Comparison of ENCODE assay signal across 8 cellular contexts in the genomic region with DNA sequence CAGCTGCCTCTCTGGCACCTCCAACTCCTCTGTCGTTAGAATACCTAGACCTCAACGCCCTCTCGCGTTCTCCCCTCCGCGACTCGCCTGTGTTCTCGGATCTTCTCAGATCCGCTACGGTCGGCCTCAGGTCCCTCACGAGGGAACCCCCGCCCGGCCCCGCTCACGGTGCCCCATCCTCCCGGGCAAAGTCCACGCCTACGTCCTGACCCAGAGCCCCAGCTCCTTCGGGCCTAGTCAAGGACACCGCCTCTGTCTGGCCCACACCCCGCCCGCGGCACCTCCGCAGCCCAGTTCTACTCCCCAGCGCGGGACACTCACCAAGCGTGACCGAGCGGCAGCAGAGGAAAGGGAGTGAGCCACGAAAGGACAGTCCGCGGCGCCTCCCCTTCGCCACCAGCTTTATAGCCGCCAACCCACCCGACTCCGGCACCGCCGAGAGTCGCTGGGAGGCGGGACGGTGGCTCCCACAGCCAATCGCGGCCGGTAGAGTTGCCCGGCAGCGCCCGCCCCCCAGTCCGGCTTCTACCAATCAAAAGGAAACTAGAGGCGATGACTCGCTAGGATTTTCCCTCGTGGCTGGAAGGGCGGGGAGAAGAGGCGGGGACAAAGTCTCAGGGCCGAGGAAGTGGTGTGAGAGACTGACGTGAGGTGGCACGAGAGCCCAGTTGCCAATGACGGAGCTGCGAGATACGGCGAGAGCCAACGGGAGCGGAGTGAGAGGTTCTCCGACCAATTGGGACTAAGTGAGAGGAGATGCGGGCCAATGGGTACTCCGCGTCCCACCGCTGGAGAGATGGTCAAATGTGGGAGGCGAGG. TPM values are rescaled to one million over a fixed set of nuclear protein-coding genes. Genes with fewer than 3 reads are reported as not detected.
DNase-seq lines count a peak whose midpoint lies in the region; ATAC-seq and TF ChIP-seq lines count a peak whose summit lies in the region.

Gene HMGCS1, minus strand, starts transcription at position 378 of the 819 bp plus-strand sequence. CDS start 14,447 bp downstream, outside the sequence.

- H3K4me1 Mint-ChIP-seq in dendritic cell treated with granulocyte-macrophage colony-stimulating factor and Interleukin-4, amounts not matched to agents 40 ng/mL and 50 ng/mL, for 4 days (ENCODE audit: low read depth) = peaks cover 40% of the 10 kb centered on the region

- H3K27ac ChIP-seq in C4-2B = peak within 1 kb of the TSS; percentile 87

- H3K9me3 Mint-ChIP-seq in dendritic cell treated with granulocyte-macrophage colony-stimulating factor and Interleukin-4, amounts not matched to agents 40 ng/mL and 50 ng/mL, for 4 days = peaks cover 17% of the 10 kb centered on the region

- H3K27me3 Mint-ChIP-seq in dendritic cell treated with granulocyte-macrophage colony-stimulating factor and Interleukin-4, amounts not matched to agents 40 ng/mL and 50 ng/mL, for 4 days = peaks cover 5% of the 10 kb centered on the region

- TF ChIP-seq CTCF in C4-2B (conservative IDR thresholded peaks at IDR 0.05) = no peak

- peaks cover 37% of the 10 kb centered on the region for H3K36me3 Mint-ChIP-seq in dendritic cell treated with granulocyte-macrophage colony-stimulating factor and Interleukin-4, amounts not matched to agents 40 ng/mL and 50 ng/mL, for 4 days (ENCODE audit: low read depth)

- ATAC-seq in GM19395 (IDR thresholded peaks at IDR 0.05; ENCODE audit: unreplicated experiment) (peak; percentile 96), HG03565 (IDR thresholded peaks at IDR 0.05; ENCODE audit: unreplicated experiment) (peak; percentile 90), left lobe of liver (peak; percentile 92)

- peak within 1 kb of the TSS; percentile 98 for H3K4me3 Mint-ChIP-seq in dendritic cell treated with granulocyte-macrophage colony-stimulating factor and Interleukin-4, amounts not matched to agents 40 ng/mL and 50 ng/mL, for 4 days

- intact Hi-C loops in dendritic cell treated with granulocyte-macrophage colony-stimulating factor and Interleukin-4, amounts not matched to agents 40 ng/mL and 50 ng/mL, for 4 days (cut with micrococcal nuclease) = loop anchor here (1.0 to 10.0 kb wide), 8 partner anchors 74 to 1492 kb away; partner anchors contain the start of genes C5orf34, MRPS30 and NNT

- peak within 1 kb of the TSS; percentile 98 for H3K27ac Mint-ChIP-seq in dendritic cell treated with granulocyte-macrophage colony-stimulating factor and Interleukin-4, amounts not matched to agents 40 ng/mL and 50 ng/mL, for 4 days

- peak; percentile 100 for DNase-seq in NCI-H774 (lab: John Stamatoyannopoulos, UW)
- DNase-seq in activated CD4-positive, alpha-beta T cell treated with anti-CD3 and anti-CD28 coated beads, Interleukin-2, amount 50 U/mL, for 4 hours = peak; percentile 98 to 99
- peak; percentile 99 for DNase-seq in left lobe of liver (ENCODE audit: low spot score)
- DNase-seq in stimulated activated CD4-positive, alpha-beta T cell treated with anti-CD3 and anti-CD28 coated beads, Interleukin-2, amount 100 ng/mL, for 4 hours (ENCODE audit: low read depth) = peak; percentile 97

RNA-seq across cellular contexts. Expression of gene HMGCS1, which starts in this region (rescaled TPM):
- total RNA-seq in left lobe of liver = 42.8 TPM

Comparison
In these comparisons a context has a peak if more than half of its experiments do, and no peak if none do; other contexts are left out.
1. Peak in every context shown above with its lines: DNase-seq, ATAC-seq and H3K27ac ChIP-seq.